19 cellular contexts compared by ENCODE assay signal in the genomic region with DNA sequence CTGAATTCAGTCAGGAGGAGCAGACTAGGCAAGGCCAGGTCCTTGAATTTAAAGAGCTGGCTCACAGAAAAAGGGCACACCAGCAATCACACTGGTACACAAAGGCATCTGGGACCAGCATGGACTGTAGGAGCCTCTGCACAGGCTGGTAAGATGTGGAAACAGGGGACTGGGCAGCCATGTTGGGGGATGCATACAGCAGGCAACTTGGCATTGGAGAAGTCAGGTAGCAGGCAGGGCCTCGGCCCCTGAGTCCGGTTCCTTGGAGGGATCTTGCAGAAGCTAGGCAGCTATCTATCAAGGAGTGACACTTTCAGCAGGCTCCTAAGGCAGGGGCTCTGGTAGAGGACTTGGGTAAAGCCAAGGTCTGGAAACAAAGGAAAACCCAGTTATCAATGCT.
A peak's percentile ranks its signal among the peaks of the same experiment; 100 is the strongest.
DNase-seq lines count a peak whose midpoint lies in the region; ATAC-seq and TF ChIP-seq lines count a peak whose summit lies in the region.
"Had no signal": no experiment of that assay in that cellular context is flagged by ENCODE, and none has a peak within 500 bp of the region (broad histone marks: within the 10 kb centered on the region; RNA-seq: fewer than 3 reads in every experiment).

No MANE protein-coding gene starts in this region.

- H3K4ac ChIP-seq in mesendoderm (ENCODE audit: low read depth, low read length) (no peak overlapping the region), trophoblast cell (ENCODE audit: low read depth, low read length) (no peak overlapping the region)

- no peak overlapping the region for H4K12ac ChIP-seq in trophoblast cell (ENCODE audit: low read depth, low read length)

- H3K79me1 ChIP-seq in mesendoderm (ENCODE audit: low read length) (no peaks in the 10 kb centered on the region), trophoblast cell (ENCODE audit: low read length) (no peaks in the 10 kb centered on the region)

- intact Hi-C loops in heart left ventricle (cut with DNase I) (no loop called here), vagina (cut with DNase I) (no loop called here)

- H3K4me2 ChIP-seq in mesendoderm (ENCODE audit: low read length) (no peak overlapping the region), trophoblast cell (ENCODE audit: low read length) (no peak overlapping the region)
- H3K4me2 ChIP-seq: BLaER1 treated with 17β-estradiol and CSF1 and Interleukin-3, amounts not matched to agents 10 nM and 100 nM had no signal

- H3K27ac ChIP-seq in cardiac muscle cell (peak overlapping the region; percentile 44), heart left ventricle (no peak overlapping the region), mesendoderm (ENCODE audit: low read depth, low read length) (no peak overlapping the region), trophoblast cell (ENCODE audit: low read depth, low read length) (no peak overlapping the region), vagina (no peak overlapping the region)
- H3K27ac ChIP-seq: 22Rv1; BLaER1 treated with 17β-estradiol and CSF1 and Interleukin-3, amounts not matched to agents 10 nM and 100 nM had no signal

- H3K4me1 ChIP-seq in cardiac muscle cell (ENCODE audit: low read depth) (peaks cover 9% of the 10 kb centered on the region), heart left ventricle (no peaks in the 10 kb centered on the region), mesendoderm (ENCODE audit: control insufficient read depth, low read depth, low read length) (no peaks in the 10 kb centered on the region), trophoblast cell (ENCODE audit: control insufficient read depth in 1 of 2, insufficient read depth in 2 of 2, low read length in 2 of 2) (peaks cover 0 to 2% of the 10 kb centered on the region in 2 experiments), vagina (no peaks in the 10 kb centered on the region)
- H3K4me1 ChIP-seq: BE2C; BLaER1 treated with 17β-estradiol and CSF1 and Interleukin-3, amounts not matched to agents 10 nM and 100 nM had no signal

- no peak overlapping the region for H4K5ac ChIP-seq in mesendoderm (ENCODE audit: low read length)

- H2BK5ac ChIP-seq in mesendoderm (ENCODE audit: low read length) (peak overlapping the region; percentile 14), trophoblast cell (ENCODE audit: low read depth, low read length, poor library complexity) (no peak overlapping the region)

- DNase-seq in cardiac muscle cell (ENCODE audit: low read depth in 1 of 2, low spot score in 1 of 2): no peak
- no peak for DNase-seq in heart left ventricle
- DNase-seq in mesendoderm: no peak
- DNase-seq in trophoblast cell: no peak
- DNase-seq in vagina (ENCODE audit: extremely low spot score in 2 of 2): no peak
- no peak for DNase-seq in SHP77 treated with DMSO at 0.1 percent for 48 hours (lab: John Stamatoyannopoulos, UW)
- DNase-seq: BE2C; CD4-positive, alpha-beta T cell; CD8-positive, alpha-beta memory T cell; DMS 273 treated with DMSO at 0.1 percent for 48 hours; EL; GDM1; H9; HFFc6 had no signal

- H3K23ac ChIP-seq in mesendoderm (ENCODE audit: low read length) (no peak overlapping the region), trophoblast cell (ENCODE audit: low read length) (no peak overlapping the region)

- ATAC-seq in heart left ventricle (no peak), GM21786 (IDR thresholded peaks at IDR 0.05; ENCODE audit: unreplicated experiment) (no peak)
- ATAC-seq: GM12878, HCT116 had no signal

- no peaks in the 10 kb centered on the region for H3K79me2 ChIP-seq in mesendoderm (ENCODE audit: control insufficient read depth, insufficient read depth, low read length)
- H3K79me2 ChIP-seq in trophoblast cell (ENCODE audit: control insufficient read depth, insufficient read depth, low read length, poor library complexity): no peaks in the 10 kb centered on the region

- peak overlapping the region; percentile 44 for H2AK5ac ChIP-seq in mesendoderm (ENCODE audit: low read length)
- no peak overlapping the region for H2AK5ac ChIP-seq in trophoblast cell (ENCODE audit: low read length)

- H3K9me3 ChIP-seq in cardiac muscle cell (ENCODE audit: low read depth) (no peaks in the 10 kb centered on the region), heart left ventricle (no peaks in the 10 kb centered on the region), trophoblast cell (ENCODE audit: insufficient read depth, low read depth, low read length) (no peaks in the 10 kb centered on the region), vagina (no peaks in the 10 kb centered on the region)
- H3K9me3 ChIP-seq: BE2C; BLaER1 treated with 17β-estradiol and CSF1 and Interleukin-3, amounts not matched to agents 10 nM and 100 nM had no signal

- H3K27me3 ChIP-seq in cardiac muscle cell: no peaks in the 10 kb centered on the region
- no peaks in the 10 kb centered on the region for H3K27me3 ChIP-seq in heart left ventricle
- H3K27me3 ChIP-seq in mesendoderm (ENCODE audit: insufficient read depth, low read length, poor library complexity): no peaks in the 10 kb centered on the region
- no peaks in the 10 kb centered on the region for H3K27me3 ChIP-seq in trophoblast cell (ENCODE audit: insufficient read depth, low read length)
- no peaks in the 10 kb centered on the region for H3K27me3 ChIP-seq in vagina
- H3K27me3 ChIP-seq: BE2C; BLaER1 treated with 17β-estradiol and CSF1 and Interleukin-3, amounts not matched to agents 10 nM and 100 nM had no signal

- H3K18ac ChIP-seq in mesendoderm (ENCODE audit: low read length) (no peak overlapping the region), trophoblast cell (ENCODE audit: low read length) (no peak overlapping the region)

- no peak overlapping the region for H2BK12ac ChIP-seq in trophoblast cell (ENCODE audit: low read length)

- TF ChIP-seq POLR2A in heart left ventricle (IDR thresholded peaks at IDR 0.05) (no peak), vagina (IDR thresholded peaks at IDR 0.05) (no peak)

- no peak overlapping the region for H2BK15ac ChIP-seq in mesendoderm (replicated peaks; ENCODE audit: low read depth)

- H2BK120ac ChIP-seq in mesendoderm (ENCODE audit: low read depth, low read length) (no peak overlapping the region), trophoblast cell (ENCODE audit: insufficient read depth, low read length, poor library complexity) (no peak overlapping the region)

- no peak for TF ChIP-seq CTCF in cardiac muscle cell (IDR thresholded peaks at IDR 0.05; ENCODE audit: low read depth, low read length)
- TF ChIP-seq CTCF in heart left ventricle (IDR thresholded peaks at IDR 0.05): no peak
- no peak for TF ChIP-seq CTCF in vagina (IDR thresholded peaks at IDR 0.05)

- H3K14ac ChIP-seq in trophoblast cell (ENCODE audit: low read length): no peak overlapping the region

- H4K91ac ChIP-seq in trophoblast cell (ENCODE audit: low read depth, low read length): no peak overlapping the region

- H3K9ac ChIP-seq in mesendoderm (ENCODE audit: low read length) (no peak overlapping the region), trophoblast cell (ENCODE audit: low read length) (peak overlapping the region; percentile 38)
- H3K9ac ChIP-seq: BLaER1 treated with 17β-estradiol and CSF1 and Interleukin-3, amounts not matched to agents 10 nM and 100 nM had no signal

- no peak overlapping the region for H3K4me3 ChIP-seq in cardiac muscle cell
- H3K4me3 ChIP-seq in heart left ventricle: no peak overlapping the region
- no peak overlapping the region for H3K4me3 ChIP-seq in mesendoderm (ENCODE audit: low read length)
- no peak overlapping the region for H3K4me3 ChIP-seq in trophoblast cell (ENCODE audit: low read depth, low read length)
- H3K4me3 ChIP-seq in vagina: no peak overlapping the region
- H3K4me3 ChIP-seq: BLaER1 treated with 17β-estradiol and CSF1 and Interleukin-3, amounts not matched to agents 10 nM and 100 nM; GM12878 had no signal

- H4K8ac ChIP-seq in mesendoderm (ENCODE audit: low read depth, low read length) (no peak overlapping the region), trophoblast cell (ENCODE audit: low read depth, low read length) (no peak overlapping the region)

- 93 to 100% (median 97%) methylated on average over 2 of the region's 2 CpGs for WGBS in heart left ventricle, 4 donors
- no CpG with 5 or more reads among the region's 2 CpGs for WGBS in mesendoderm (ENCODE audit: extremely low coverage, insufficient coverage, low lambda C conversion rate)
- no CpG with 5 or more reads among the region's 2 CpGs for WGBS in trophoblast cell (ENCODE audit: extremely low coverage, insufficient coverage, insufficient read length)

- peak overlapping the region; percentile 18 for H3K56ac ChIP-seq in mesendoderm (ENCODE audit: low read length)

- no peak overlapping the region for H2AFZ ChIP-seq in trophoblast cell (ENCODE audit: insufficient read depth, low read length, poor library complexity)

- H3K36me3 ChIP-seq in cardiac muscle cell: no peaks in the 10 kb centered on the region
- H3K36me3 ChIP-seq in heart left ventricle: no peaks in the 10 kb centered on the region
- H3K36me3 ChIP-seq in mesendoderm (ENCODE audit: control insufficient read depth, insufficient read depth, low read length): no peaks in the 10 kb centered on the region
- H3K36me3 ChIP-seq in trophoblast cell (ENCODE audit: control insufficient read depth in 1 of 2, insufficient read depth in 2 of 2, low read length in 2 of 2): no peaks in the 10 kb centered on the region
- H3K36me3 ChIP-seq in vagina: no peaks in the 10 kb centered on the region
- H3K36me3 ChIP-seq: BE2C; BLaER1 treated with 17β-estradiol and CSF1 and Interleukin-3, amounts not matched to agents 10 nM and 100 nM had no signal
